4 cellular contexts compared by ENCODE assay signal in genomic region chr3:12775970-12776369, GRCh38. TPM values are rescaled to one million over a fixed set of nuclear protein-coding genes. Genes with fewer than 3 reads are reported as not detected.
"Had no signal": no experiment of that assay in that cellular context is flagged by ENCODE, and none has a peak within 500 bp of the region (broad histone marks: within the 10 kb centered on the region; RNA-seq: fewer than 3 reads in every experiment).

No MANE protein-coding gene starts in this region.

RNA-seq across cellular contexts. Expression of gene TMEM40, which starts 16.9 kb away (rescaled TPM):
- total RNA-seq: GM23248, H1, H7, H9 had no signal
- polyA plus RNA-seq: GM23248 had no signal
